1 cellular context compared by ENCODE assay signal in the genomic region with DNA sequence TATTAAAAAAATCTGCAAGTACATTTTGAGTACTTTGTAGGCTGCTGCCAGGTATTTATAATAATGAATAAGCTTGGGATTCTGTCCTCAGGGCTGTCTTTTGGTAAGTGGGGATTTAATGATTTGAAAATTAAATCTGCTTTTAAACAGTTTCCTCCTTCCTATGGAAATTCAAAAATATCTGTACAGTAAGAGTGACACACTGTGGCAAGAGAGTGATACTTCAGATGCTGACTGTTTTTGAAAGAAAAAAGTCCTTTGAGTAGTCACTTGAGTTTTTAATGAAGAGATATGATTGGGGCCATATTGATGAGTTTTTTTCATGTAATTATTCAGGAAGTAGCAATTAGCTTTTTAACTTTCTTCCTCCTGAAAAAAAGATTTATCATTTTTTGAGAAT.
TF ChIP-seq lines count a peak whose summit lies in the region.

No MANE protein-coding gene starts in this region.

TF ChIP-seq in HCT116, 20 proteins besides CTCF, POLR2A, EP300 and RAD21 (continued from another document):
- TF ChIP-seq ZBTB33 (IDR thresholded peaks at IDR 0.05; ENCODE audit: extremely low read depth, insufficient replicate concordance, low read length) (no peak), SP1 (IDR thresholded peaks at IDR 0.05; ENCODE audit: low read depth) (no peak), SIN3A (IDR thresholded peaks at IDR 0.05; ENCODE audit: low read depth) (no peak), REST (IDR thresholded peaks at IDR 0.05; ENCODE audit: low read depth) (no peak), EZH2phosphoT487 (IDR thresholded peaks at IDR 0.05; ENCODE audit: borderline replicate concordance) (no peak)
